16 cellular contexts compared by ENCODE assay signal in the genomic region with DNA sequence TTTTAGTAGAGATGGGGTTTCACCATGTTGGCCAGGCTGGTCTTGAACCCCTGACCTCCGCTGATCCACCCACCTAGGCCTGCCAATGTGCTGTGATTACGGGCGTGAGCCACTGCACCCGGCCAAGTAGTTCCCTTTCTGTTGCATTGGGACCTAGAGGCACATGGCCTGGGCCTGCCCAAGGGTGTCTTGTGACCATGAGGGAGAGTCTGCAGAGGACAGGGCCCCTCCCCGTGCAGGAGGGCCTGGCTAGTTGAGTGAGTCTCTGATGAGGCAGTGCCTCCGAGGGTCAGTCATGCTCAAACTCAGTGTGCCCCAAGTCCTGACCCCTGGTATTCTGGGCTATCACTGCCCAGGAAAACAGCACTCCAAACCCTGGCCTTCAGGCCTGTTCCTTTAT.
"Had no signal": no experiment of that assay in that cellular context is flagged by ENCODE, and none has a peak within 500 bp of the region (broad histone marks: within the 10 kb centered on the region; RNA-seq: fewer than 3 reads in every experiment).

No MANE protein-coding gene starts in this region.

- H3K36me3 ChIP-seq: esophagus muscularis mucosa, pancreas, thyroid gland, uterus had no signal

- FAIRE-seq: endometrium, keratinocyte, pancreas, small intestine had no signal

- H3K9me3 ChIP-seq: esophagus muscularis mucosa, pancreas, thyroid gland, uterus had no signal

- H3K4me3 ChIP-seq: coronary artery, esophagus muscularis mucosa, pancreas, thyroid gland, uterus had no signal

- DNase-seq: effector memory CD4-positive, alpha-beta T cell; foreskin fibroblast; immature natural killer cell; natural killer cell; nucleus accumbens; pancreas; right cardiac atrium; small intestine; stimulated activated CD4-positive, alpha-beta T cell treated with anti-CD3 and anti-CD28 coated beads, Interleukin-12 subunit alpha, Interleukin-12 subunit beta, amount 100 ng/mL, for 4 hours; stimulated activated naive CD4-positive, alpha-beta T cell treated with Interleukin-2 at 50 U/mL for 16 hours; thyroid gland; uterus had no signal

- H3K27me3 ChIP-seq: esophagus muscularis mucosa, pancreas, thyroid gland, uterus had no signal

- H3K27ac ChIP-seq: coronary artery, esophagus muscularis mucosa, pancreas, thyroid gland, uterus had no signal

- H3K4me1 ChIP-seq: pancreas, thyroid gland, uterus had no signal
